1 cellular context compared by ENCODE assay signal in genomic region chr22:17117890-17118289, GRCh38.
TF ChIP-seq lines count a peak whose summit lies in the region.

No MANE protein-coding gene starts in this region.

TF ChIP-seq in GM23338, 12 proteins besides CTCF, POLR2A, EP300 and RAD21 (continued from another document):
- no peak for TF ChIP-seq ZNF462 (CRISPR knock-in tag; IDR thresholded peaks at IDR 0.05)
